In genomic region chr1:194940336-194940735, GRCh38 we compare ENCODE assay signal across 26 cellular contexts.
"Had no signal": no experiment of that assay in that cellular context is flagged by ENCODE, and none has a peak within 500 bp of the region (broad histone marks: within the 10 kb centered on the region; RNA-seq: fewer than 3 reads in every experiment).

No MANE protein-coding gene starts in this region.

- H3K27me3 ChIP-seq: sigmoid colon, stomach, tibial artery, upper lobe of right lung had no signal

- H3K36me3 ChIP-seq: sigmoid colon, stomach, tibial artery, upper lobe of right lung had no signal

- H3K27ac Mint-ChIP-seq: activated CD4-positive, alpha-beta T cell treated with anti-CD3 and anti-CD28 coated beads for 36 hours; activated CD8-positive, alpha-beta memory T cell treated with anti-CD3 and anti-CD28 coated beads, Interleukin-2, amount 10 ng/mL, durations not matched to agents 7 days and 5 days; activated CD8-positive, alpha-beta T cell treated with anti-CD3 and anti-CD28 coated beads, Interleukin-2, amount 10 ng/mL, durations not matched to agents 7 days and 5 days; activated naive CD4-positive, alpha-beta T cell treated with anti-CD3 and anti-CD28 coated beads, Interleukin-2, amount 50 U/mL, for 72 hours; activated T-cell treated with anti-CD3 and anti-CD28 coated beads, Interleukin-2, amount 50 U/mL, for 72 hours; dendritic cell treated with granulocyte-macrophage colony-stimulating factor and Interleukin-4, amounts not matched to agents 40 ng/mL and 50 ng/mL, for 4 days; endodermal cell; natural killer cell treated with Interleukin-12 subunit alpha and Interleukin-12 subunit beta and Interleukin-15 and Interleukin-18, amount 100 ng/mL, for 72 hours; stimulated activated naive B cell treated with anti-CD40 and anti-IgM and Interleukin-4, amounts not matched to agents 10 μg/mL and 1 μg/mL and 100 μg/mL, for 72 hours had no signal

- H3K27me3 Mint-ChIP-seq: activated CD4-positive, alpha-beta T cell treated with anti-CD3 and anti-CD28 coated beads for 36 hours; activated CD8-positive, alpha-beta memory T cell treated with anti-CD3 and anti-CD28 coated beads, Interleukin-2, amount 10 ng/mL, durations not matched to agents 7 days and 5 days; central memory CD8-positive, alpha-beta T cell; dendritic cell treated with granulocyte-macrophage colony-stimulating factor and Interleukin-4, amounts not matched to agents 40 ng/mL and 50 ng/mL, for 4 days; natural killer cell treated with Interleukin-12 subunit alpha and Interleukin-12 subunit beta and Interleukin-15 and Interleukin-18, amount 100 ng/mL, for 72 hours; stimulated activated naive B cell treated with anti-CD40 and anti-IgM and Interleukin-4, amounts not matched to agents 10 μg/mL and 1 μg/mL and 100 μg/mL, for 72 hours had no signal

- ATAC-seq: activated CD4-positive, alpha-beta T cell treated with anti-CD3 and anti-CD28 coated beads for 36 hours; activated CD8-positive, alpha-beta memory T cell treated with anti-CD3 and anti-CD28 coated beads, Interleukin-2, amount 10 ng/mL, durations not matched to agents 7 days and 5 days; activated CD8-positive, alpha-beta T cell treated with anti-CD3 and anti-CD28 coated beads, Interleukin-2, amount 10 ng/mL, durations not matched to agents 7 days and 5 days; activated naive CD4-positive, alpha-beta T cell treated with anti-CD3 and anti-CD28 coated beads, Interleukin-2, amount 50 U/mL, for 72 hours; activated T-cell treated with anti-CD3 and anti-CD28 coated beads, Interleukin-2, amount 50 U/mL, for 72 hours; esophagus mucosa; left lobe of liver; mucosa of descending colon; natural killer cell treated with Interleukin-12 subunit alpha and Interleukin-12 subunit beta and Interleukin-15 and Interleukin-18, amount 100 ng/mL, for 72 hours; stimulated activated naive B cell treated with anti-CD40 and anti-IgM and Interleukin-4, amounts not matched to agents 10 μg/mL and 1 μg/mL and 100 μg/mL, for 72 hours; upper lobe of right lung had no signal

- H3K4me3 Mint-ChIP-seq: activated CD4-positive, alpha-beta T cell treated with anti-CD3 and anti-CD28 coated beads for 36 hours; activated CD8-positive, alpha-beta memory T cell treated with anti-CD3 and anti-CD28 coated beads, Interleukin-2, amount 10 ng/mL, durations not matched to agents 7 days and 5 days; activated CD8-positive, alpha-beta T cell treated with anti-CD3 and anti-CD28 coated beads, Interleukin-2, amount 10 ng/mL, durations not matched to agents 7 days and 5 days; activated T-cell treated with anti-CD3 and anti-CD28 coated beads, Interleukin-2, amount 50 U/mL, for 72 hours; central memory CD8-positive, alpha-beta T cell; dendritic cell treated with granulocyte-macrophage colony-stimulating factor and Interleukin-4, amounts not matched to agents 40 ng/mL and 50 ng/mL, for 4 days; endodermal cell; natural killer cell treated with Interleukin-12 subunit alpha and Interleukin-12 subunit beta and Interleukin-15 and Interleukin-18, amount 100 ng/mL, for 72 hours; stimulated activated naive B cell treated with anti-CD40 and anti-IgM and Interleukin-4, amounts not matched to agents 10 μg/mL and 1 μg/mL and 100 μg/mL, for 72 hours had no signal

- H3K4me3 ChIP-seq: lung, mucosa of descending colon, sigmoid colon, stomach, tibial artery, upper lobe of right lung had no signal

- H3K9me3 Mint-ChIP-seq: activated naive CD4-positive, alpha-beta T cell treated with anti-CD3 and anti-CD28 coated beads, Interleukin-2, amount 50 U/mL, for 72 hours; activated T-cell treated with anti-CD3 and anti-CD28 coated beads, Interleukin-2, amount 50 U/mL, for 72 hours; endodermal cell had no signal

- H3K4me1 ChIP-seq: sigmoid colon, stomach, tibial artery, upper lobe of right lung had no signal

- H3K36me3 Mint-ChIP-seq: activated CD8-positive, alpha-beta memory T cell treated with anti-CD3 and anti-CD28 coated beads, Interleukin-2, amount 10 ng/mL, durations not matched to agents 7 days and 5 days; activated naive CD4-positive, alpha-beta T cell treated with anti-CD3 and anti-CD28 coated beads, Interleukin-2, amount 50 U/mL, for 72 hours; natural killer cell treated with Interleukin-12 subunit alpha and Interleukin-12 subunit beta and Interleukin-15 and Interleukin-18, amount 100 ng/mL, for 72 hours; stimulated activated naive B cell treated with anti-CD40 and anti-IgM and Interleukin-4, amounts not matched to agents 10 μg/mL and 1 μg/mL and 100 μg/mL, for 72 hours had no signal

- H3K9me3 ChIP-seq: mucosa of descending colon, tibial artery, upper lobe of right lung had no signal

- H3K27ac ChIP-seq: sigmoid colon, stomach, tibial artery, upper lobe of right lung had no signal

- FAIRE-seq: bronchial epithelial cell, small intestine had no signal

- H3K4me1 Mint-ChIP-seq: activated CD4-positive, alpha-beta T cell treated with anti-CD3 and anti-CD28 coated beads for 36 hours; activated CD8-positive, alpha-beta memory T cell treated with anti-CD3 and anti-CD28 coated beads, Interleukin-2, amount 10 ng/mL, durations not matched to agents 7 days and 5 days; central memory CD8-positive, alpha-beta T cell; stimulated activated naive B cell treated with anti-CD40 and anti-IgM and Interleukin-4, amounts not matched to agents 10 μg/mL and 1 μg/mL and 100 μg/mL, for 72 hours had no signal

- DNase-seq: activated CD4-positive, alpha-beta T cell treated with anti-CD3 and anti-CD28 coated beads for 36 hours; activated CD4-positive, CD25-positive, alpha-beta regulatory T cell; activated CD8-positive, alpha-beta memory T cell treated with anti-CD3 and anti-CD28 coated beads, Interleukin-2, amount 10 ng/mL, durations not matched to agents 7 days and 5 days; activated CD8-positive, alpha-beta T cell treated with anti-CD3 and anti-CD28 coated beads, Interleukin-2, amount 10 ng/mL, durations not matched to agents 7 days and 5 days; activated naive CD4-positive, alpha-beta T cell; activated T-cell treated with anti-CD3 and anti-CD28 coated beads, Interleukin-2, amount 50 U/mL, for 72 hours; endodermal cell; foreskin fibroblast; head of caudate nucleus; mucosa of descending colon; posterior cingulate gyrus; sigmoid colon; small intestine; stimulated activated CD4-positive, alpha-beta T cell treated with anti-CD3 and anti-CD28 coated beads, Interleukin-4, amount 100 ng/mL, for 24 hours; stimulated activated naive B cell treated with anti-CD40 and anti-IgM and Interleukin-4, amounts not matched to agents 10 μg/mL and 1 μg/mL and 100 μg/mL, for 72 hours; stomach; tibial artery; upper lobe of right lung had no signal
